Comparison of ENCODE assay signal across 30 cellular contexts in genomic region chr2:51855683-51856082, GRCh38.
"Had no signal": no experiment of that assay in that cellular context is flagged by ENCODE, and none has a peak within 500 bp of the region (broad histone marks: within the 10 kb centered on the region; RNA-seq: fewer than 3 reads in every experiment).

No MANE protein-coding gene starts in this region.

- H3K27me3 ChIP-seq: ascending aorta, breast epithelium, cardiac muscle cell, dorsolateral prefrontal cortex, esophagus squamous epithelium had no signal

- H3K36me3 ChIP-seq: ascending aorta, breast epithelium, cardiac muscle cell, esophagus squamous epithelium, WERI-Rb-1 had no signal

- ATAC-seq: activated CD4-positive, CD25-positive, alpha-beta regulatory T cell treated with anti-CD3 and anti-CD28 coated beads, Interleukin-2, amount 50 U/mL, for 24 hours; activated CD8-positive, alpha-beta memory T cell treated with anti-CD3 and anti-CD28 coated beads, Interleukin-2, amount 10 ng/mL, durations not matched to agents 7 days and 5 days; activated CD8-positive, alpha-beta T cell treated with anti-CD3 and anti-CD28 coated beads, Interleukin-2, amount 10 ng/mL, durations not matched to agents 7 days and 5 days; activated naive CD8-positive, alpha-beta T cell treated with anti-CD3 and anti-CD28 coated beads, Interleukin-2, amount 50 U/mL, for 24 hours; effector memory CD8-positive, alpha-beta T cell; T-helper 17 cell had no signal

- H3K9me3 ChIP-seq: ascending aorta, breast epithelium, esophagus squamous epithelium had no signal

- DNase-seq: activated B cell treated with CpG ODN at 0.5 μM for 24 hours; activated CD4-positive, alpha-beta memory T cell treated with anti-CD3 and anti-CD28 coated beads for 36 hours; activated CD4-positive, alpha-beta T cell treated with anti-CD3 and anti-CD28 coated beads, Interleukin-2, amount 10 ng/mL, durations not matched to agents 24 days and 14 days; activated CD8-positive, alpha-beta memory T cell treated with anti-CD3 and anti-CD28 coated beads, Interleukin-2, amount 10 ng/mL, durations not matched to agents 7 days and 5 days; activated CD8-positive, alpha-beta memory T cell treated with anti-CD3 and anti-CD28 coated beads, Interleukin-2, amount 50 U/mL, for 4 hours; activated CD8-positive, alpha-beta T cell treated with anti-CD3 and anti-CD28 coated beads, Interleukin-2, amount 10 ng/mL, durations not matched to agents 7 days and 5 days; activated effector memory CD4-positive, alpha-beta T cell treated with anti-CD3 and anti-CD28 coated beads, Interleukin-2, amount 50 U/mL, for 16 hours; activated naive CD4-positive, alpha-beta T cell treated with anti-CD3 and anti-CD28 coated beads for 36 hours; activated naive CD8-positive, alpha-beta T cell treated with anti-CD3 and anti-CD28 coated beads for 36 hours; activated naive CD8-positive, alpha-beta T cell treated with anti-CD3 and anti-CD28 coated beads, Interleukin-2, amount 50 U/mL, for 24 hours; activated T-cell treated with anti-CD3 and anti-CD28 coated beads, Interleukin-2, amount 50 U/mL, for 1 hour; activated T-cell treated with anti-CD3 and anti-CD28 coated beads, Interleukin-2, amount 50 U/mL, for 48 hours; central memory CD4-positive, alpha-beta T cell; cerebellar nuclear complex; dorsolateral prefrontal cortex; effector memory CD8-positive, alpha-beta T cell; esophagus squamous epithelium; foreskin melanocyte; head of caudate nucleus; hippocampal formation; T-helper 17 cell; T1000; WERI-Rb-1 had no signal

- H3K4me3 ChIP-seq: ascending aorta, breast epithelium, cardiac muscle cell, coronary artery, dorsolateral prefrontal cortex, esophagus squamous epithelium had no signal

- H3K4me1 ChIP-seq: ascending aorta, breast epithelium, esophagus squamous epithelium had no signal

- H3K27ac ChIP-seq: ascending aorta, breast epithelium, cardiac muscle cell, coronary artery, dorsolateral prefrontal cortex, epithelial cell of prostate, esophagus squamous epithelium, WERI-Rb-1 had no signal

- FAIRE-seq: endothelial cell of umbilical vein had no signal
